20 cellular contexts compared by ENCODE assay signal in genomic region chr12:93751864-93752610, GRCh38.
DNase-seq lines count a peak whose midpoint lies in the region; ATAC-seq, FAIRE-seq and TF ChIP-seq lines count a peak whose summit lies in the region.
"Had no signal": no experiment of that assay in that cellular context is flagged by ENCODE, and none has a peak within 500 bp of the region (broad histone marks: within the 10 kb centered on the region; RNA-seq: fewer than 3 reads in every experiment).

No MANE protein-coding gene starts in this region.

- DNase-seq in AG04450 (ENCODE audit: low read depth, low spot score) (peak; percentile 93), M059J (ENCODE audit: low read depth) (peak; percentile 81), cardiac fibroblast (ENCODE audit: low read depth in 2 of 2) (peak; percentile 18 to 22), keratinocyte (ENCODE audit: low read depth, low spot score) (no peak), progenitor cell of endocrine pancreas (ENCODE audit: low spot score, unreplicated experiment) (no peak), NCI-H1105 treated with DMSO at 0.1 percent for 48 hours (lab: John Stamatoyannopoulos, UW) (no peak)
- no peak for DNase-seq in activated CD8-positive, alpha-beta memory T cell treated with anti-CD3 and anti-CD28 coated beads, Interleukin-2, amount 10 ng/mL, durations not matched to agents 7 days and 5 days
- DNase-seq: activated naive CD4-positive, alpha-beta T cell treated with Interleukin-2 at 50 U/mL for 16 hours; Caco-2; gastrocnemius medialis; mammary epithelial cell; MV-4-11; NCI-H2081 treated with DMSO at 0.1 percent for 48 hours; NCI-H524 treated with DMSO at 0.1 percent for 48 hours; T-helper 9 cell had no signal

- POLR2A ChIA-PET in AG04450 (lab: Yijun Ruan, JAX): interaction anchor here (0.7 to 1.6 kb wide), 2 partner anchors 10 to 63 kb away, joined by 3 to 6 read pairs; no protein-coding TSS in a partner anchor

- peaks cover 15% of the 10 kb centered on the region for H3K4me1 ChIP-seq in keratinocyte (ENCODE audit: control insufficient read depth, extremely low read depth, insufficient read depth, low read length)

- H3K27ac ChIP-seq in AG04450 (ENCODE audit: low read depth, low read length): peak overlapping the region; percentile 0
- no peak overlapping the region for H3K27ac ChIP-seq in keratinocyte (ENCODE audit: control insufficient read depth, insufficient read depth, low read length)
- H3K27ac ChIP-seq: gastrocnemius medialis, SJSA1 had no signal

- H3K9me3 Mint-ChIP-seq in activated CD8-positive, alpha-beta memory T cell treated with anti-CD3 and anti-CD28 coated beads, Interleukin-2, amount 10 ng/mL, durations not matched to agents 7 days and 5 days (ENCODE audit: low read depth): peaks cover 11% of the 10 kb centered on the region
- peaks cover 13% of the 10 kb centered on the region for H3K9me3 Mint-ChIP-seq in progenitor cell of endocrine pancreas (ENCODE audit: low read depth)

- FAIRE-seq in keratinocyte (lab: Jason Lieb, UNC): peak; percentile 79
- FAIRE-seq: urothelium cell line had no signal

- no peak overlapping the region for H3K4me3 Mint-ChIP-seq in activated CD8-positive, alpha-beta memory T cell treated with anti-CD3 and anti-CD28 coated beads, Interleukin-2, amount 10 ng/mL, durations not matched to agents 7 days and 5 days
- no peak overlapping the region for H3K4me3 Mint-ChIP-seq in progenitor cell of endocrine pancreas (ENCODE audit: low read depth)
- H3K4me3 Mint-ChIP-seq: natural killer cell treated with Interleukin-12 subunit alpha and Interleukin-12 subunit beta and Interleukin-15 and Interleukin-18, amount 100 ng/mL, for 72 hours; stimulated activated naive CD8-positive, alpha-beta T cell treated with anti-CD3 and anti-CD28 coated beads, Interleukin-15, Interleukin-2, amounts not matched to agents 100 ng/mL and 50 ng/mL, for 24 hours had no signal

- H3K4me3 ChIP-seq in AG04450 (ENCODE audit: low read depth, low read length) (no peak overlapping the region), cardiac fibroblast (replicated peaks in 1 of 2; ENCODE audit: low read depth in 2 of 2, low read length in 2 of 2) (no peak overlapping the region), keratinocyte (ENCODE audit: control insufficient read depth in 2 of 3, extremely low read depth in 1 of 3, insufficient read depth in 2 of 3, low read depth in 1 of 3, low read length in 3 of 3) (no peak overlapping the region)
- H3K4me3 ChIP-seq: gastrocnemius medialis, SJSA1 had no signal

- H3K4me1 Mint-ChIP-seq in activated CD8-positive, alpha-beta memory T cell treated with anti-CD3 and anti-CD28 coated beads, Interleukin-2, amount 10 ng/mL, durations not matched to agents 7 days and 5 days: peaks cover 5% of the 10 kb centered on the region
- no peaks in the 10 kb centered on the region for H3K4me1 Mint-ChIP-seq in progenitor cell of endocrine pancreas (ENCODE audit: low read depth)

- H3K9me3 ChIP-seq in AG04450 (ENCODE audit: control insufficient read depth, insufficient read depth, low read length) (peaks cover 15% of the 10 kb centered on the region), keratinocyte (ENCODE audit: control insufficient read depth, low read depth, low read length) (peaks cover 2% of the 10 kb centered on the region)
- H3K9me3 ChIP-seq: gastrocnemius medialis had no signal

- H3K36me3 Mint-ChIP-seq in activated CD8-positive, alpha-beta memory T cell treated with anti-CD3 and anti-CD28 coated beads, Interleukin-2, amount 10 ng/mL, durations not matched to agents 7 days and 5 days: peaks cover 14% of the 10 kb centered on the region
- peaks cover 8% of the 10 kb centered on the region for H3K36me3 Mint-ChIP-seq in progenitor cell of endocrine pancreas (ENCODE audit: insufficient read depth)

- H3K27me3 ChIP-seq in AG04450 (ENCODE audit: control insufficient read depth, insufficient read depth, low read length): no peaks in the 10 kb centered on the region
- no peaks in the 10 kb centered on the region for H3K27me3 ChIP-seq in keratinocyte (ENCODE audit: control insufficient read depth, extremely low read depth, insufficient read depth, low read length)
- H3K27me3 ChIP-seq: gastrocnemius medialis, SJSA1 had no signal

- peak overlapping the region; percentile 19 for H3K4me2 ChIP-seq in keratinocyte (ENCODE audit: control insufficient read depth, extremely low read depth, insufficient read depth, low read depth, low read length)

- CTCF ChIA-PET in AG04450 (lab: Charles Lee): interaction anchor here (0.7 to 2.0 kb wide), 5 partner anchors 10 to 349 kb away, joined by 3 to 8 read pairs (median 4); no protein-coding TSS in a partner anchor
- CTCF ChIA-PET in activated CD8-positive, alpha-beta memory T cell treated with anti-CD3 and anti-CD28 coated beads, Interleukin-2, amount 10 ng/mL, durations not matched to agents 7 days and 5 days (lab: Charles Lee): interaction anchor here (1.2 kb wide), 1 partner anchor 350 kb away, joined by 3 read pairs; no protein-coding TSS in a partner anchor

- H3K27me3 Mint-ChIP-seq in activated CD8-positive, alpha-beta memory T cell treated with anti-CD3 and anti-CD28 coated beads, Interleukin-2, amount 10 ng/mL, durations not matched to agents 7 days and 5 days: no peaks in the 10 kb centered on the region
- H3K27me3 Mint-ChIP-seq in progenitor cell of endocrine pancreas: no peaks in the 10 kb centered on the region
- H3K27me3 Mint-ChIP-seq: natural killer cell treated with Interleukin-12 subunit alpha and Interleukin-12 subunit beta and Interleukin-15 and Interleukin-18, amount 100 ng/mL, for 72 hours; stimulated activated naive CD8-positive, alpha-beta T cell treated with anti-CD3 and anti-CD28 coated beads, Interleukin-15, Interleukin-2, amounts not matched to agents 100 ng/mL and 50 ng/mL, for 24 hours had no signal

- H3K9me1 ChIP-seq in keratinocyte (ENCODE audit: control insufficient read depth, extremely low read depth, insufficient read depth, low read length): no peaks in the 10 kb centered on the region

- H2AFZ ChIP-seq in keratinocyte (ENCODE audit: control insufficient read depth, low read length): peak overlapping the region; percentile 50

- H3K9ac ChIP-seq in keratinocyte (ENCODE audit: control insufficient read depth, extremely low read depth, insufficient read depth, low read length): no peak overlapping the region

- dilution Hi-C loops in keratinocyte (cut with MboI; ENCODE audit: extremely low pct_ligation_motif_present, low sequenced_read_pairs): no loop called here

- TF ChIP-seq CTCF in AG04450 (IDR thresholded peaks at IDR 0.05; ENCODE audit: low read depth, low read length) (no peak), cardiac fibroblast (IDR thresholded peaks at IDR 0.05; ENCODE audit: low read depth, low read length) (no peak), keratinocyte (optimal IDR thresholded peaks at IDR 0.05 in 1 of 3, IDR thresholded peaks at IDR 0.05 in 1 of 3, conservative IDR thresholded peaks at IDR 0.05 in 1 of 3; ENCODE audit: extremely low read depth in 1 of 3, insufficient read depth in 2 of 3, low read length in 3 of 3) (no peak), progenitor cell of endocrine pancreas (IDR thresholded peaks at IDR 0.05; ENCODE audit: unreplicated experiment) (no peak)

- no peaks in the 10 kb centered on the region for H3K79me2 ChIP-seq in keratinocyte (ENCODE audit: control insufficient read depth, insufficient read depth, low read length)

- no peaks in the 10 kb centered on the region for H3K36me3 ChIP-seq in keratinocyte (ENCODE audit: control insufficient read depth in 2 of 2, extremely low read depth in 1 of 2, insufficient read depth in 2 of 2, low read length in 2 of 2)
- H3K36me3 ChIP-seq: gastrocnemius medialis, SJSA1 had no signal

- ATAC-seq in activated CD8-positive, alpha-beta memory T cell treated with anti-CD3 and anti-CD28 coated beads, Interleukin-2, amount 10 ng/mL, durations not matched to agents 7 days and 5 days: no peak
- ATAC-seq in GM18867 (IDR thresholded peaks at IDR 0.05; ENCODE audit: unreplicated experiment): no peak
- ATAC-seq: gastrocnemius medialis; natural killer cell treated with Interleukin-12 subunit alpha and Interleukin-12 subunit beta and Interleukin-15 and Interleukin-18, amount 100 ng/mL, for 72 hours had no signal

- no peak overlapping the region for H3K27ac Mint-ChIP-seq in activated CD8-positive, alpha-beta memory T cell treated with anti-CD3 and anti-CD28 coated beads, Interleukin-2, amount 10 ng/mL, durations not matched to agents 7 days and 5 days
- no peak overlapping the region for H3K27ac Mint-ChIP-seq in progenitor cell of endocrine pancreas
- H3K27ac Mint-ChIP-seq: stimulated activated naive CD8-positive, alpha-beta T cell treated with anti-CD3 and anti-CD28 coated beads, Interleukin-15, Interleukin-2, amounts not matched to agents 100 ng/mL and 50 ng/mL, for 24 hours had no signal

- H4K20me1 ChIP-seq in keratinocyte (ENCODE audit: control insufficient read depth, extremely low read depth, insufficient read depth, low read length): no peaks in the 10 kb centered on the region

Comparison
In these comparisons a context has a peak if more than half of its experiments do, and no peak if none do; other contexts are left out.
1. DNase-seq: peak in AG04450 (single experiment), M059J (single experiment) and cardiac fibroblast (2 of 2); none in keratinocyte (single experiment), activated CD8-positive, alpha-beta memory T cell treated with anti-CD3 and anti-CD28 coated beads, Interleukin-2, amount 10 ng/mL, durations not matched to agents 7 days and 5 days (single experiment), progenitor cell of endocrine pancreas (single experiment) and NCI-H1105 treated with DMSO at 0.1 percent for 48 hours (single experiment).